8 cellular contexts compared by ENCODE assay signal in genomic region chrX:81120936-81121351, GRCh38.
DNase-seq lines count a peak whose midpoint lies in the region; ATAC-seq and TF ChIP-seq lines count a peak whose summit lies in the region.

No MANE protein-coding gene starts in this region.

- POLR2A ChIA-PET in activated CD8-positive, alpha-beta T cell treated with anti-CD3 and anti-CD28 coated beads, Interleukin-2, amount 10 ng/mL, durations not matched to agents 7 days and 5 days (lab: Charles Lee), result no interaction called here
- POLR2A ChIA-PET in naive thymus-derived CD8-positive, alpha-beta T cell (lab: Charles Lee), result interaction anchor here (0.7 kb wide), 1 partner anchor 82 kb away, joined by 4 read pairs; the partner anchor contains the start of genes HMGN5 and SH3BGRL

- peak overlapping the region; percentile 33 to 62 for H3K27ac ChIP-seq in tibial artery

- intact Hi-C loops in tibial artery (cut with DNase I; ENCODE audit: low total_unique reads), result no loop called here

- H3K36me3 ChIP-seq in tibial artery, result no peaks in the 10 kb centered on the region

- no peaks in the 10 kb centered on the region for H3K36me3 Mint-ChIP-seq in activated CD8-positive, alpha-beta T cell treated with anti-CD3 and anti-CD28 coated beads, Interleukin-2, amount 10 ng/mL, durations not matched to agents 7 days and 5 days (ENCODE audit: low read depth)
- H3K36me3 Mint-ChIP-seq in naive thymus-derived CD8-positive, alpha-beta T cell, result no peaks in the 10 kb centered on the region

- TF ChIP-seq CTCF in GM12873 (IDR thresholded peaks at IDR 0.05; ENCODE audit: insufficient read depth, low read depth, low read length, missing control alignments) (peak; percentile 61), tibial artery (IDR thresholded peaks at IDR 0.05) (peak; percentile 33 to 35)

- peak; percentile 6 for DNase-seq in A172 (ENCODE audit: low spot score)
- peak; percentile 24 to 66 for DNase-seq in NCI-H2081 (lab: John Stamatoyannopoulos, UW)
- peak; percentile 47 for DNase-seq in activated CD8-positive, alpha-beta T cell treated with anti-CD3 and anti-CD28 coated beads, Interleukin-2, amount 10 ng/mL, durations not matched to agents 7 days and 5 days
- DNase-seq in fibroblast of peridontal ligament (ENCODE audit: extremely low read depth), result peak; percentile 42
- DNase-seq in naive thymus-derived CD8-positive, alpha-beta T cell, result peak in 7 of 10 donors; percentile 2 to 46 (median 19)
- DNase-seq in tibial artery, result peak; percentile 34 to 47

- H3K9me3 Mint-ChIP-seq in activated CD8-positive, alpha-beta T cell treated with anti-CD3 and anti-CD28 coated beads, Interleukin-2, amount 10 ng/mL, durations not matched to agents 7 days and 5 days (ENCODE audit: insufficient read depth), result no peaks in the 10 kb centered on the region
- H3K9me3 Mint-ChIP-seq in naive thymus-derived CD8-positive, alpha-beta T cell, result no peaks in the 10 kb centered on the region

- H3K4me3 ChIP-seq in tibial artery, result peak overlapping the region; percentile 53 to 58

- H3K27me3 Mint-ChIP-seq in activated CD8-positive, alpha-beta T cell treated with anti-CD3 and anti-CD28 coated beads, Interleukin-2, amount 10 ng/mL, durations not matched to agents 7 days and 5 days (ENCODE audit: low read depth), result peaks cover 9% of the 10 kb centered on the region
- peaks cover 0 to 2% (median 0%) of the 10 kb centered on the region in 5 donors for H3K27me3 Mint-ChIP-seq in naive thymus-derived CD8-positive, alpha-beta T cell

- ATAC-seq in HG02840 (IDR thresholded peaks at IDR 0.05; ENCODE audit: low FRiP score, unreplicated experiment), result peak; percentile 58
- ATAC-seq in activated CD8-positive, alpha-beta T cell treated with anti-CD3 and anti-CD28 coated beads, Interleukin-2, amount 10 ng/mL, durations not matched to agents 7 days and 5 days, result peak; percentile 59
- ATAC-seq in naive thymus-derived CD8-positive, alpha-beta T cell, result peak; percentile 52 to 54

- CTCF ChIA-PET in activated CD8-positive, alpha-beta T cell treated with anti-CD3 and anti-CD28 coated beads, Interleukin-2, amount 10 ng/mL, durations not matched to agents 7 days and 5 days (lab: Charles Lee), result interaction anchor here (0.7 to 1.2 kb wide), 2 partner anchors 10 to 244 kb away, joined by 3 to 4 read pairs; no protein-coding TSS in a partner anchor

- peak overlapping the region; percentile 71 for H3K27ac Mint-ChIP-seq in activated CD8-positive, alpha-beta T cell treated with anti-CD3 and anti-CD28 coated beads, Interleukin-2, amount 10 ng/mL, durations not matched to agents 7 days and 5 days
- H3K27ac Mint-ChIP-seq in naive thymus-derived CD8-positive, alpha-beta T cell, result peak overlapping the region; percentile 51 to 94 (median 84)

- H3K4me1 ChIP-seq in tibial artery, result no peaks in the 10 kb centered on the region

- H3K4me1 Mint-ChIP-seq in activated CD8-positive, alpha-beta T cell treated with anti-CD3 and anti-CD28 coated beads, Interleukin-2, amount 10 ng/mL, durations not matched to agents 7 days and 5 days (ENCODE audit: low read depth), result peaks cover 10% of the 10 kb centered on the region
- peaks cover 3 to 16% (median 6%) of the 10 kb centered on the region in 4 donors for H3K4me1 Mint-ChIP-seq in naive thymus-derived CD8-positive, alpha-beta T cell

- H3K4me3 Mint-ChIP-seq in activated CD8-positive, alpha-beta T cell treated with anti-CD3 and anti-CD28 coated beads, Interleukin-2, amount 10 ng/mL, durations not matched to agents 7 days and 5 days, result peak overlapping the region; percentile 87
- peak overlapping the region; percentile 86 to 99 (median 96) for H3K4me3 Mint-ChIP-seq in naive thymus-derived CD8-positive, alpha-beta T cell

- H3K27me3 ChIP-seq in tibial artery, result no peaks in the 10 kb centered on the region

- H3K9me3 ChIP-seq in tibial artery, result no peaks in the 10 kb centered on the region

Comparison
In these comparisons a context has a peak if more than half of its experiments do, and no peak if none do; other contexts are left out.
1. Peak in every context shown above with its lines: DNase-seq, ATAC-seq, H3K4me3 ChIP-seq and H3K27ac ChIP-seq.